ENCODE assay signal across 10 cellular contexts in genomic region chr15:52805351-52806283, GRCh38. TPM values are rescaled to one million over a fixed set of nuclear protein-coding genes. Genes with fewer than 3 reads are reported as not detected.
DNase-seq lines count a peak whose midpoint lies in the region; ATAC-seq, FAIRE-seq and TF ChIP-seq lines count a peak whose summit lies in the region.
"Had no signal": no experiment of that assay in that cellular context is flagged by ENCODE, and none has a peak within 500 bp of the region (broad histone marks: within the 10 kb centered on the region; RNA-seq: fewer than 3 reads in every experiment).

No MANE protein-coding gene starts in this region.

- no peaks in the 10 kb centered on the region for H3K36me3 Mint-ChIP-seq in activated CD4-positive, alpha-beta T cell treated with anti-CD3 and anti-CD28 coated beads for 36 hours (ENCODE audit: low read depth)

- no peak overlapping the region for H3K4me3 Mint-ChIP-seq in activated CD4-positive, alpha-beta T cell treated with anti-CD3 and anti-CD28 coated beads for 36 hours

- H3K9me3 ChIP-seq in body of pancreas: no peaks in the 10 kb centered on the region
- H3K9me3 ChIP-seq in right lobe of liver: no peaks in the 10 kb centered on the region
- H3K9me3 ChIP-seq in stomach: peaks cover 0 to 10% (median 0%) of the 10 kb centered on the region in 4 donors
- H3K9me3 ChIP-seq: A549 had no signal

- FAIRE-seq in HTR-8/SVneo (lab: Jason Lieb, UNC) (no peak), GM19239 (lab: Jason Lieb, UNC) (no peak)
- FAIRE-seq: A549 had no signal

- intact Hi-C loops in activated CD4-positive, alpha-beta T cell treated with anti-CD3 and anti-CD28 coated beads for 36 hours (cut with DNase I, micrococcal nuclease): loop anchor here in 1 of 2 experiments (2.0 kb wide), 1 partner anchor 15 kb away; the partner anchor contains the start of gene ONECUT1
- intact Hi-C loops in body of pancreas (cut with DNase I) (no loop called here), right lobe of liver (cut with DNase I) (no loop called here), stomach (cut with DNase I; ENCODE audit: low total_unique reads) (no loop called here)

- H3K4me3 ChIP-seq in body of pancreas (no peak overlapping the region), right lobe of liver (peak overlapping the region; percentile 14 to 68 (median 63)), stomach (peak overlapping the region; percentile 34 to 49 (median 40))
- H3K4me3 ChIP-seq: A549 had no signal

- H3K4me1 ChIP-seq in body of pancreas: peaks cover 65% of the 10 kb centered on the region
- peaks cover 0 to 32% (median 7%) of the 10 kb centered on the region in 4 donors for H3K4me1 ChIP-seq in right lobe of liver
- H3K4me1 ChIP-seq in stomach: peaks cover 30 to 32% (median 31%) of the 10 kb centered on the region in 4 donors
- H3K4me1 ChIP-seq: A549 had no signal

- H3K36me3 ChIP-seq in body of pancreas (replicated peaks in 1 of 2; ENCODE audit: insufficient read depth in 1 of 2, low read depth in 2 of 2) (no peaks in the 10 kb centered on the region), right lobe of liver (no peaks in the 10 kb centered on the region), stomach (no peaks in the 10 kb centered on the region)

- no peak for TF ChIP-seq EP300 in stomach (IDR thresholded peaks at IDR 0.05)

- ATAC-seq in activated CD4-positive, alpha-beta T cell treated with anti-CD3 and anti-CD28 coated beads for 36 hours: peak; percentile 39
- ATAC-seq in body of pancreas: peak; percentile 53
- peak; percentile 34 to 47 (median 45) for ATAC-seq in right lobe of liver
- ATAC-seq in GM19035 (IDR thresholded peaks at IDR 0.05; ENCODE audit: unreplicated experiment): no peak
- ATAC-seq: A549 had no signal

- 34 to 52% methylated on average over 53 to 82 of the region's 93 CpGs for WGBS in body of pancreas, 2 donors
- WGBS in right lobe of liver (ENCODE audit: insufficient coverage, low coverage, low lambda C conversion rate, missing lambda C conversion rate): under 1% methylated on average over 22 of the region's 93 CpGs
- 19 to 31% (median 27%) methylated on average over 54 to 93 of the region's 93 CpGs for WGBS in stomach, 5 donors

- H3K4me1 Mint-ChIP-seq in activated CD4-positive, alpha-beta T cell treated with anti-CD3 and anti-CD28 coated beads for 36 hours: peaks cover 19% of the 10 kb centered on the region

- H3K27me3 Mint-ChIP-seq in activated CD4-positive, alpha-beta T cell treated with anti-CD3 and anti-CD28 coated beads for 36 hours: peaks cover 65% of the 10 kb centered on the region

- TF ChIP-seq CTCF in body of pancreas (IDR thresholded peaks at IDR 0.05) (peak in 4 of 7 experiments; percentile 33 to 45 (median 40)), right lobe of liver (IDR thresholded peaks at IDR 0.05) (peak; percentile 2 to 29 (median 17)), stomach (IDR thresholded peaks at IDR 0.05) (no peak)

- POLR2A ChIA-PET in activated CD4-positive, alpha-beta T cell treated with anti-CD3 and anti-CD28 coated beads for 36 hours (lab: Charles Lee): no interaction called here

- H3K27ac ChIP-seq in body of pancreas (peak overlapping the region; percentile 29 to 92 (median 78)), right lobe of liver (peak overlapping the region; percentile 86 to 99 (median 98)), stomach (no peak overlapping the region)
- H3K27ac ChIP-seq: A549 had no signal

- CTCF ChIA-PET in activated CD4-positive, alpha-beta T cell treated with anti-CD3 and anti-CD28 coated beads for 36 hours (lab: Charles Lee): interaction anchor here (0.8 to 3.2 kb wide), 7 partner anchors 9 to 307 kb away, joined by 3 to 20 read pairs (median 4); no protein-coding TSS in a partner anchor

- TF ChIP-seq POLR2A in body of pancreas (IDR thresholded peaks at IDR 0.05) (peak in 2 of 3 donors; percentile 16 to 35), right lobe of liver (IDR thresholded peaks at IDR 0.05) (peak; percentile 71), stomach (IDR thresholded peaks at IDR 0.05) (no peak)

- DNase-seq in activated CD4-positive, alpha-beta T cell treated with anti-CD3 and anti-CD28 coated beads for 36 hours: peak; percentile 49
- DNase-seq in activated CD4-positive, alpha-beta T cell treated with anti-CD3 and anti-CD28 coated beads for 4 hours: no peak
- DNase-seq in body of pancreas (peak; percentile 43 to 61 (median 46)), right lobe of liver (peak; percentile 62 to 69 (median 66)), stomach (no peak), HTR-8/SVneo (ENCODE audit: insufficient read length, low spot score) (no peak), GM19239 (ENCODE audit: insufficient read length, low spot score) (no peak)
- DNase-seq: NCI-H1930 had no signal

- H3K27ac Mint-ChIP-seq in activated CD4-positive, alpha-beta T cell treated with anti-CD3 and anti-CD28 coated beads for 36 hours: no peak overlapping the region

- no peaks in the 10 kb centered on the region for H3K9me3 Mint-ChIP-seq in activated CD4-positive, alpha-beta T cell treated with anti-CD3 and anti-CD28 coated beads for 36 hours (ENCODE audit: low read depth)

- H3K27me3 ChIP-seq in body of pancreas: no peaks in the 10 kb centered on the region
- no peaks in the 10 kb centered on the region for H3K27me3 ChIP-seq in right lobe of liver
- H3K27me3 ChIP-seq in stomach: peaks cover 36 to 100% (median 84%) of the 10 kb centered on the region in 3 donors

RNA-seq across cellular contexts. Expression of gene ONECUT1, which starts 15.5 kb away (rescaled TPM):
- total RNA-seq in activated CD4-positive, alpha-beta T cell treated with anti-CD3 and anti-CD28 coated beads for 36 hours: not detected
- total RNA-seq in body of pancreas (100 to 1,000 TPM in 1 of 2 donors, 10 to 100 TPM in 1; 68.0 to 126 TPM), right lobe of liver (10 to 100 TPM; 41.3 to 58.2 (median 52.5) TPM), stomach (1 to 10 TPM in 1 of 5 donors, under 1 TPM in 1, not detected in 3; 0.18 to 1.2 TPM)
- polyA plus RNA-seq in stomach: not detected

Comparison
In these comparisons a context has a peak if more than half of its experiments do, and no peak if none do; other contexts are left out.
1. DNase-seq: peak in activated CD4-positive, alpha-beta T cell treated with anti-CD3 and anti-CD28 coated beads for 36 hours (single experiment), body of pancreas (4 of 4) and right lobe of liver (3 of 3); none in activated CD4-positive, alpha-beta T cell treated with anti-CD3 and anti-CD28 coated beads for 4 hours (0 of 2), stomach (single experiment), HTR-8/SVneo (single experiment) and GM19239 (single experiment).
2. H3K27ac ChIP-seq: peak in body of pancreas (4 of 4) and right lobe of liver (3 of 3); none in stomach (0 of 5).
3. H3K4me3 ChIP-seq: peak in right lobe of liver (3 of 3) and stomach (4 of 4); none in body of pancreas (0 of 2).
4. CTCF ChIP-seq: peak in body of pancreas (4 of 7) and right lobe of liver (4 of 4); none in stomach (0 of 7).
5. POLR2A ChIP-seq: peak in body of pancreas (2 of 3) and right lobe of liver (single experiment); none in stomach (0 of 4).
6. RNA of gene ONECUT1, which starts 15.5 kb away (total RNA-seq): 68.0 to 126 TPM in body of pancreas and 41.3 to 58.2 TPM in right lobe of liver; not detected in activated CD4-positive, alpha-beta T cell treated with anti-CD3 and anti-CD28 coated beads for 36 hours and 0.18 to 1.2 TPM in stomach; every median in the first group is over 10 times any median in the second.